1 cellular context compared by ENCODE assay signal in genomic region chr17:68509151-68510057, GRCh38.
TF ChIP-seq lines count a peak whose summit lies in the region.

No MANE protein-coding gene starts in this region.

TF ChIP-seq in HepG2, 621 proteins besides CTCF, POLR2A, EP300 and RAD21 (continued from another document and continues in another):
- TF ChIP-seq ZSCAN22 (CRISPR knock-in tag; IDR thresholded peaks at IDR 0.05) (no peak), SALL2 (CRISPR knock-in tag; IDR thresholded peaks at IDR 0.05) (0 out of 2 replicates have a peak, but pooled peaks have one; percentile 61), HNF4G (IDR thresholded peaks at IDR 0.05; ENCODE audit: borderline replicate concordance, low read depth, low read length) (no peak), HNF4G (CRISPR knock-in tag; IDR thresholded peaks at IDR 0.05; ENCODE audit: borderline replicate concordance, low read depth) (no peak), BATF2 (CRISPR knock-in tag; IDR thresholded peaks at IDR 0.05) (no peak), SAP130 (CRISPR knock-in tag; IDR thresholded peaks at IDR 0.05; ENCODE audit: low read depth) (peak; percentile 85; the same call in 1 of the 2 replicates), PAF1 (CRISPR knock-in tag; IDR thresholded peaks at IDR 0.05) (no peak), SRSF4 (IDR thresholded peaks at IDR 0.05; ENCODE audit: low read depth, low read length, poor library complexity, severe bottlenecking) (no peak), SMYD3 (CRISPR knock-in tag; IDR thresholded peaks at IDR 0.05) (0 out of 2 replicates have a peak, but pooled peaks have one; percentile 15), FUBP1 (CRISPR knock-in tag; IDR thresholded peaks at IDR 0.05; ENCODE audit: borderline replicate concordance) (no peak), ZNF280D (CRISPR knock-in tag; IDR thresholded peaks at IDR 0.05) (peak; percentile 72; the same call in 1 of the 2 replicates), ZNF333 (CRISPR knock-in tag; IDR thresholded peaks at IDR 0.05; ENCODE audit: borderline replicate concordance) (no peak), CBX1 (IDR thresholded peaks at IDR 0.05; ENCODE audit: low read depth) (no peak), ZBTB46 (CRISPR knock-in tag; IDR thresholded peaks at IDR 0.05; ENCODE audit: borderline replicate concordance) (no peak), RORA (CRISPR knock-in tag; IDR thresholded peaks at IDR 0.05) (no peak), PLRG1 (conservative IDR thresholded peaks at IDR 0.05) (no peak), XRCC5 (optimal IDR thresholded peaks at IDR 0.05; ENCODE audit: low read length) (no peak), ZNF781 (CRISPR knock-in tag; IDR thresholded peaks at IDR 0.05; ENCODE audit: borderline replicate concordance, not compliant biosample characterization) (no peak), RARA (CRISPR knock-in tag; IDR thresholded peaks at IDR 0.05) (peak; percentile 50), SNAI1 (CRISPR knock-in tag; IDR thresholded peaks at IDR 0.05; ENCODE audit: borderline replicate concordance) (no peak), ZNF225 (CRISPR knock-in tag; IDR thresholded peaks at IDR 0.05) (no peak), ATF6 (CRISPR knock-in tag; conservative IDR thresholded peaks at IDR 0.05) (0 out of 2 replicates have a peak, but pooled peaks have one; percentile 24), SSRP1 (CRISPR knock-in tag; IDR thresholded peaks at IDR 0.05) (no peak), ZBTB3 (CRISPR knock-in tag; IDR thresholded peaks at IDR 0.05; ENCODE audit: borderline replicate concordance, low read depth) (peak; percentile 77; the same call in 1 of the 2 replicates), ZKSCAN5 (CRISPR knock-in tag; IDR thresholded peaks at IDR 0.05) (no peak), SP4 (CRISPR knock-in tag; IDR thresholded peaks at IDR 0.05) (no peak), ZNF784 (CRISPR knock-in tag; IDR thresholded peaks at IDR 0.05; ENCODE audit: borderline replicate concordance) (no peak), ZNF44 (CRISPR knock-in tag; IDR thresholded peaks at IDR 0.05) (no peak), LBX2 (CRISPR knock-in tag; IDR thresholded peaks at IDR 0.05; ENCODE audit: borderline replicate concordance) (no peak), TCF12 (IDR thresholded peaks at IDR 0.05) (no peak), TCF12 (CRISPR knock-in tag; IDR thresholded peaks at IDR 0.05) (no peak), ZUFSP (CRISPR knock-in tag; IDR thresholded peaks at IDR 0.05; ENCODE audit: borderline replicate concordance) (no peak), TOE1 (CRISPR knock-in tag; IDR thresholded peaks at IDR 0.05) (no peak), ZMYM4 (CRISPR knock-in tag; IDR thresholded peaks at IDR 0.05) (peak; percentile 13; the same call in 1 of the 2 replicates), PTBP1 (IDR thresholded peaks at IDR 0.05; ENCODE audit: low read depth, low read length, poor library complexity, severe bottlenecking) (no peak), ZNF792 (CRISPR knock-in tag; IDR thresholded peaks at IDR 0.05) (no peak), ZNF414 (CRISPR knock-in tag; IDR thresholded peaks at IDR 0.05) (peak; percentile 23; the same call in 1 of the 2 replicates), ZSCAN20 (CRISPR knock-in tag; IDR thresholded peaks at IDR 0.05; ENCODE audit: borderline replicate concordance) (0 out of 2 replicates have a peak, but pooled peaks have one; percentile 72), NR0B2 (CRISPR knock-in tag; IDR thresholded peaks at IDR 0.05) (no peak), ZHX2 (IDR thresholded peaks at IDR 0.05; ENCODE audit: low read depth) (no peak), ZHX2 (CRISPR knock-in tag; IDR thresholded peaks at IDR 0.05; ENCODE audit: borderline replicate concordance) (no peak), ZNF615 (CRISPR knock-in tag; IDR thresholded peaks at IDR 0.05; ENCODE audit: borderline replicate concordance) (no peak)
